Comparison of ENCODE assay signal across 8 cellular contexts in genomic region chr10:30434273-30435067, GRCh38. TPM values are rescaled to one million over a fixed set of nuclear protein-coding genes. Genes with fewer than 3 reads are reported as not detected.
A peak's percentile ranks its signal among the peaks of the same experiment; 100 is the strongest.
DNase-seq lines count a peak whose midpoint lies in the region; ATAC-seq, FAIRE-seq and TF ChIP-seq lines count a peak whose summit lies in the region.

No MANE protein-coding gene starts in this region.

- H3K4me1 ChIP-seq in A549 = peaks cover 58% of the 10 kb centered on the region
- peaks cover 21 to 22% of the 10 kb centered on the region in 2 donors for H3K4me1 ChIP-seq in naive thymus-derived CD4-positive, alpha-beta T cell (ENCODE audit: control insufficient read depth in 2 of 2, insufficient read depth in 2 of 2, low read length in 2 of 2)

- CTCF ChIA-PET in A549 (lab: Yijun Ruan, JAX) = interaction anchor here (0.5 to 2.2 kb wide), 15 partner anchors 8 to 156 kb away, joined by 3 to 12 read pairs (median 4); no protein-coding TSS in a partner anchor
- CTCF ChIA-PET in naive thymus-derived CD4-positive, alpha-beta T cell (lab: Charles Lee) = no interaction called here

- TF ChIP-seq EP300 in A549 (IDR thresholded peaks at IDR 0.05) = peak in 1 of 2 experiments; percentile 56; a peak in 1 of 5 replicates

- H3K27me3 Mint-ChIP-seq in naive thymus-derived CD4-positive, alpha-beta T cell = no peaks in the 10 kb centered on the region

- no peaks in the 10 kb centered on the region for H3K9me3 Mint-ChIP-seq in naive thymus-derived CD4-positive, alpha-beta T cell

- peaks cover 37 to 65% (median 46%) of the 10 kb centered on the region in 7 donors for H3K4me1 Mint-ChIP-seq in naive thymus-derived CD4-positive, alpha-beta T cell

- TF ChIP-seq POLR2A in A549 (IDR thresholded peaks at IDR 0.05; ENCODE audit: low read length) = peak; percentile 76

- peak overlapping the region; percentile 95 for H3K4me2 ChIP-seq in A549

- TF ChIP-seq CTCF in A549 (IDR thresholded peaks at IDR 0.05) = no peak

- H3K4me3 ChIP-seq in A549 = peak overlapping the region; percentile 94
- H3K4me3 ChIP-seq in naive thymus-derived CD4-positive, alpha-beta T cell (ENCODE audit: low read length) = peak overlapping the region; percentile 69

- TF ChIP-seq RAD21 in A549 (conservative IDR thresholded peaks at IDR 0.05 in 1 of 2, IDR thresholded peaks at IDR 0.05 in 1 of 2) = no peak

- no peaks in the 10 kb centered on the region for H3K9me3 ChIP-seq in A549
- no peaks in the 10 kb centered on the region for H3K9me3 ChIP-seq in naive thymus-derived CD4-positive, alpha-beta T cell (ENCODE audit: control insufficient read depth in 2 of 3, low read length in 3 of 3)

- POLR2A ChIA-PET in A549 (lab: Yijun Ruan, JAX) = interaction anchor here (0.6 to 5.1 kb wide), 24 partner anchors 8 to 889 kb away, joined by 3 to 117 read pairs (median 6); no protein-coding TSS in a partner anchor
- POLR2A ChIA-PET in naive thymus-derived CD4-positive, alpha-beta T cell (lab: Charles Lee) = interaction anchor here (0.6 to 1.7 kb wide), 3 partner anchors 12 to 95 kb away, joined by 3 to 9 read pairs (median 4); no protein-coding TSS in a partner anchor

- peak overlapping the region; percentile 82 to 93 (median 89) for H3K4me3 Mint-ChIP-seq in naive thymus-derived CD4-positive, alpha-beta T cell

- peaks cover 0 to 6% (median 0%) of the 10 kb centered on the region in 3 experiments for H3K36me3 ChIP-seq in naive thymus-derived CD4-positive, alpha-beta T cell (ENCODE audit: control insufficient read depth in 2 of 3, insufficient read depth in 3 of 3, low read length in 3 of 3)

- peak; percentile 73 to 77 for ATAC-seq in A549
- ATAC-seq in GM18519 (IDR thresholded peaks at IDR 0.05; ENCODE audit: low FRiP score, unreplicated experiment) = peak; percentile 34
- ATAC-seq in HG03045 (IDR thresholded peaks at IDR 0.05; ENCODE audit: unreplicated experiment) = peak; percentile 51
- peak; percentile 70 for ATAC-seq in naive thymus-derived CD4-positive, alpha-beta T cell

- no peaks in the 10 kb centered on the region for H3K27me3 ChIP-seq in naive thymus-derived CD4-positive, alpha-beta T cell (ENCODE audit: control insufficient read depth in 2 of 2, insufficient read depth in 2 of 2, low read length in 2 of 2)

- no peak for FAIRE-seq in A549 (lab: Jason Lieb, UNC)

- H3K27ac Mint-ChIP-seq in naive thymus-derived CD4-positive, alpha-beta T cell = peak overlapping the region in 7 of 9 donors; percentile 9 to 94 (median 69)

- intact Hi-C loops in naive thymus-derived CD4-positive, alpha-beta T cell (cut with micrococcal nuclease) = loop anchor here (1.0 to 10.0 kb wide), 7 partner anchors 20 to 1943 kb away; partner anchors contain the start of genes MTPAP (in 2 of the 2), ARHGAP12 (in 1 of the 2) and KIF5B (in 1 of the 2)

- H3K27ac ChIP-seq in A549 (peak overlapping the region; percentile 91 to 97), substantia nigra (ENCODE audit: low read depth, low read length, poor library complexity, severe bottlenecking) (peak overlapping the region; percentile 82)
- peak overlapping the region; percentile 68 for H3K27ac ChIP-seq in naive thymus-derived CD4-positive, alpha-beta T cell (ENCODE audit: low read depth, low read length)

- peak; percentile 81 to 90 for DNase-seq in A549 (ENCODE audit: low read depth in 1 of 2, low spot score in 1 of 2)
- DNase-seq in OCI-M1 (lab: John Stamatoyannopoulos, UW) = peak; percentile 84
- DNase-seq in activated T-helper 1 cell treated with Interleukin-2 at 50 U/mL for 16 hours (ENCODE audit: low read depth) = peak; percentile 41
- DNase-seq in fibroblast of gingiva (ENCODE audit: low read depth) = peak; percentile 92
- peak in 8 of 9 donors; percentile 7 to 79 (median 22) for DNase-seq in naive thymus-derived CD4-positive, alpha-beta T cell
- peak in 40 of 49 donors; percentile 9 to 76 (median 42) for DNase-seq in substantia nigra (lab: John Stamatoyannopoulos, UW)

- H3K36me3 Mint-ChIP-seq in naive thymus-derived CD4-positive, alpha-beta T cell = peaks cover 0 to 40% (median 0%) of the 10 kb centered on the region in 5 donors

- under 1% methylated on average over 13 of the region's 56 CpGs for WGBS in A549 (ENCODE audit: missing lambda C conversion rate)

TF ChIP-seq in A549, 52 proteins besides CTCF, POLR2A, EP300 and RAD21 (continues in another document):
- no peak for TF ChIP-seq HOXB13 (CRISPR knock-in tag; IDR thresholded peaks at IDR 0.05; ENCODE audit: low read depth)
- 0 out of 2 replicates have a peak, but pooled peaks have one; percentile 48 for TF ChIP-seq PBX3 (IDR thresholded peaks at IDR 0.05)
- TF ChIP-seq CBX2 (IDR thresholded peaks at IDR 0.05; ENCODE audit: borderline replicate concordance, low read depth) = no peak
- no peak for TF ChIP-seq BCL3 (IDR thresholded peaks at IDR 0.05)
- no peak for TF ChIP-seq MAFK (IDR thresholded peaks at IDR 0.05; ENCODE audit: partially characterized antibody)
- no peak for TF ChIP-seq MYC (IDR thresholded peaks at IDR 0.05; ENCODE audit: borderline replicate concordance, low read length)
- TF ChIP-seq CHD4 (IDR thresholded peaks at IDR 0.05; ENCODE audit: borderline replicate concordance) = no peak
- no peak for TF ChIP-seq ATOH8 (CRISPR knock-in tag; IDR thresholded peaks at IDR 0.05; ENCODE audit: low read depth)
- TF ChIP-seq RNF2 (IDR thresholded peaks at IDR 0.05; ENCODE audit: borderline replicate concordance, low read depth) = no peak
- no peak for TF ChIP-seq ELK1 (IDR thresholded peaks at IDR 0.05; ENCODE audit: low read depth, low read length)
- no peak for TF ChIP-seq HES2 (IDR thresholded peaks at IDR 0.05)
- no peak for TF ChIP-seq RCOR1 (IDR thresholded peaks at IDR 0.05; ENCODE audit: low read depth, low read length)
- TF ChIP-seq HEYL (CRISPR knock-in tag; IDR thresholded peaks at IDR 0.05) = no peak
- no peak; the same call in 1 of the 2 replicates for TF ChIP-seq HMGXB4 (CRISPR knock-in tag; IDR thresholded peaks at IDR 0.05; ENCODE audit: borderline replicate concordance)

RNA-seq across cellular contexts. Expression of gene MAP3K8, which starts 0.5 kb away (rescaled TPM):
- polyA plus RNA-seq in A549 (2011; rRNA removed) = 45.1 and 50.8 TPM in 2 replicates
- polyA plus RNA-seq in A549 (2012; cell fraction: cytosol; rRNA removed) = 21.1 and 24.4 TPM in 2 replicates
- polyA plus RNA-seq in A549 (2012; cell fraction: nucleus; rRNA removed) = 33.0 and 57.3 TPM in 2 replicates
- polyA plus RNA-seq in A549 (2017; fragmentation: RNase III; extraction: RNeasy Plus Mini Kit Qiagen cat#74134 plus additional on column Dnase treatment) = 23.3 to 29.6 TPM (median 26.4 TPM) in 3 replicates
- 35.2 and 38.6 TPM in 2 replicates for polyA minus RNA-seq in A549 (2011; rRNA and poly(A)+ RNA removed)
- total RNA-seq in naive thymus-derived CD4-positive, alpha-beta T cell = 100 to 1,000 TPM in 1 of 5 experiments, 10 to 100 TPM in 2, 1 to 10 TPM in 1, under 1 TPM in 1; 0.70 to 102 (median 31.2) TPM
- under 1 TPM in 1 of 2 donors, not detected in 1; 0.28 TPM for polyA plus RNA-seq in naive thymus-derived CD4-positive, alpha-beta T cell

Comparison
In these comparisons a context has a peak if more than half of its experiments do, and no peak if none do; other contexts are left out.
1. Peak in every context shown above with its lines: DNase-seq, ATAC-seq, H3K4me3 ChIP-seq and H3K27ac ChIP-seq.
2. DNase-seq: peak in every context shown above with its lines; median percentile 92 in fibroblast of gingiva; 86 in A549; 84 in OCI-M1; 42 in substantia nigra; 41 in activated T-helper 1 cell treated with Interleukin-2 at 50 U/mL for 16 hours; 22 in naive thymus-derived CD4-positive, alpha-beta T cell.
3. RNA of gene MAP3K8, which starts 0.5 kb away (polyA plus RNA-seq): 21.1 to 57.3 TPM in A549; 0.28 TPM in naive thymus-derived CD4-positive, alpha-beta T cell; every median in the first group is over 10 times any median in the second.